Comparison of ENCODE assay signal across 22 cellular contexts in genomic region chr12:69269736-69270135, GRCh38.
"Had no signal": no experiment of that assay in that cellular context is flagged by ENCODE, and none has a peak within 500 bp of the region (broad histone marks: within the 10 kb centered on the region; RNA-seq: fewer than 3 reads in every experiment).

No MANE protein-coding gene starts in this region.

- DNase-seq: colonic mucosa; cortex of kidney; effector CD8-positive, alpha-beta T cell; effector memory CD8-positive, alpha-beta T cell; endodermal cell; foreskin fibroblast; foreskin melanocyte; gastrocnemius medialis; glutamatergic neuron; head of caudate nucleus; heart right ventricle; hippocampal formation; left cardiac atrium; left lung; left ventricle myocardium superior; lower lobe of right lung; mesenchymal stem cell; mucosa of descending colon; naive B cell had no signal

- H3K9me3 ChIP-seq: colonic mucosa, esophagus muscularis mucosa, gastrocnemius medialis, heart right ventricle, left lung, lower lobe of right lung, mucosa of descending colon had no signal

- H3K27ac ChIP-seq: colonic mucosa, esophagus muscularis mucosa, gastrocnemius medialis, heart right ventricle, left lung, lower lobe of right lung had no signal

- H3K4me1 ChIP-seq: colonic mucosa, esophagus muscularis mucosa, gastrocnemius medialis had no signal

- H3K36me3 ChIP-seq: colonic mucosa had no signal

- H3K4me3 ChIP-seq: colonic mucosa, esophagus muscularis mucosa, gastrocnemius medialis, heart right ventricle, left lung, lower lobe of right lung, mucosa of descending colon had no signal

- ATAC-seq: effector memory CD8-positive, alpha-beta T cell; gastrocnemius medialis; heart right ventricle; left cardiac atrium; left lung; left ventricle myocardium superior; lower lobe of right lung; mucosa of descending colon had no signal

- FAIRE-seq: endometrium, keratinocyte had no signal

- H3K27me3 ChIP-seq: colonic mucosa, esophagus muscularis mucosa, gastrocnemius medialis, heart right ventricle, left lung had no signal
